In the genomic region with DNA sequence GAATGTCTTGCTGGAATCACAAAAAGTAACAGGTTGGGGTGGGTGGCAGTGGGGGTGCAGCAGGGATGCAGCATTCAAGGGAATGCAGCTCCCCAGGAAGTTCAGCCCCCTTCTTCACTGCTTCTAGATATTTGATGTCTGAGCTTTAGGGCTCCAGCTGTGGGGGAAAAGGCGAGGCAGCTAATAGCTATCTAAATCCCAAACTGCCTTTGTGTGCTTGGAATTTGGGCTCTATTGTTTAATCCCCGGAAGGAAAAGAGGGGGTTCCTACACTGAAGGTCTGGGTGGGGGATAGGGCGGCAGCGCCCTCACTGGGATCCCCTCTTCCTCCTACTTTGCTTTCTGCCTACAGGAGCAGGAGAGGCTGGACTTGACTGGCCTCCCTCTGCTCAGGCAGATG, we compare ENCODE assay signal across 1 cellular context.
TF ChIP-seq lines count a peak whose summit lies in the region.

No MANE protein-coding gene starts in this region.

TF ChIP-seq in H1, 55 proteins besides CTCF, POLR2A, EP300 and RAD21:
- TF ChIP-seq TEAD4 (IDR thresholded peaks at IDR 0.05; ENCODE audit: low read depth, low read length) (peak; percentile 50; the same call in 1 of the 2 replicates), SP1 (IDR thresholded peaks at IDR 0.05; ENCODE audit: low read depth, low read length) (0 out of 2 replicates have a peak, but pooled peaks have one; percentile 16), TBP (IDR thresholded peaks at IDR 0.05; ENCODE audit: low read depth, low read length) (no peak), RFX5 (IDR thresholded peaks at IDR 0.05; ENCODE audit: borderline replicate concordance, low read depth, low read length) (no peak)
